Comparison of ENCODE assay signal across 20 cellular contexts in genomic region chr1:77592906-77593305, GRCh38.
"Had no signal": no experiment of that assay in that cellular context is flagged by ENCODE, and none has a peak within 500 bp of the region (broad histone marks: within the 10 kb centered on the region; RNA-seq: fewer than 3 reads in every experiment).

No MANE protein-coding gene starts in this region.

- H3K27me3 ChIP-seq: MG63 had no signal

- H3K9me3 ChIP-seq: MG63 had no signal

- ATAC-seq: Panc1, PC-3, SK-N-SH treated with all-trans-retinoic acid at 6 μM for 48 hours had no signal

- DNase-seq: KBM-7; MG63; NCI-H1092 treated with DMSO at 0.1 percent for 48 hours; NCI-H1436; NCI-H187; NCI-H2029; NCI-H2081 treated with DMSO at 0.1 percent for 48 hours; NCI-H2171; NCI-H226; NCI-H446; NCI-H510A; NCI-H524 treated with DMSO at 0.1 percent for 48 hours; NCI-H69; NCI-H774; NK-92 treated with Interleukin-12 subunit alpha and Interleukin-12 subunit beta, amount 100 ng/mL, for 24 hours; PC-3; SHP77 had no signal

- H3K4me3 ChIP-seq: MG63 had no signal

- H3K27ac ChIP-seq: RWPE1 had no signal
